27 cellular contexts compared by ENCODE assay signal in genomic region chr6:21073318-21073839, GRCh38.
"Had no signal": no experiment of that assay in that cellular context is flagged by ENCODE, and none has a peak within 500 bp of the region (broad histone marks: within the 10 kb centered on the region; RNA-seq: fewer than 3 reads in every experiment).

No MANE protein-coding gene starts in this region.

- H3K4me3 Mint-ChIP-seq: T-cell; T-helper 1 cell treated with Interleukin-12 subunit alpha and Interleukin-12 subunit beta and Interleukin-4 antibody, amounts not matched to agents 30 μg/mL and 1 μg/mL, for 36 hours had no signal

- H3K9me3 ChIP-seq: SJSA1 had no signal

- H3K27me3 Mint-ChIP-seq: T-cell had no signal

- H3K36me3 ChIP-seq: MG63, SJSA1 had no signal

- H3K4me2 ChIP-seq: SK-N-SH had no signal

- FAIRE-seq: HTR-8/SVneo, RCC 7860 had no signal

- H3K27ac ChIP-seq: HL-60, SJSA1 had no signal

- H3K9ac ChIP-seq: SK-N-SH had no signal

- H3K27me3 ChIP-seq: MG63, SJSA1 had no signal

- H3K27ac Mint-ChIP-seq: T-cell; T-helper 1 cell treated with Interleukin-12 subunit alpha and Interleukin-12 subunit beta and Interleukin-4 antibody, amounts not matched to agents 30 μg/mL and 1 μg/mL, for 36 hours had no signal

- H3K4me3 ChIP-seq: MG63, SJSA1 had no signal

- DNase-seq: Karpas-422, KG1, MG63, NCI-H1092, NCI-H1105 treated with DMSO at 0.1 percent for 48 hours, NCI-H1417 treated with DMSO at 0.1 percent for 48 hours, NCI-H146, NCI-H1694 treated with DMSO at 0.1 percent for 48 hours, NCI-H1930, NCI-H2081, NCI-H2107, NCI-H2227 treated with DMSO at 0.1 percent for 48 hours, NCI-H510A, NCI-H524 treated with DMSO at 0.1 percent for 48 hours, NCI-H69, NCI-H774, Right ventricle myocardium superior, RPMI8226, SIG-M5, SK-N-SH, SW 1271, T-cell had no signal

- ATAC-seq: T-cell had no signal
